In the genomic region with DNA sequence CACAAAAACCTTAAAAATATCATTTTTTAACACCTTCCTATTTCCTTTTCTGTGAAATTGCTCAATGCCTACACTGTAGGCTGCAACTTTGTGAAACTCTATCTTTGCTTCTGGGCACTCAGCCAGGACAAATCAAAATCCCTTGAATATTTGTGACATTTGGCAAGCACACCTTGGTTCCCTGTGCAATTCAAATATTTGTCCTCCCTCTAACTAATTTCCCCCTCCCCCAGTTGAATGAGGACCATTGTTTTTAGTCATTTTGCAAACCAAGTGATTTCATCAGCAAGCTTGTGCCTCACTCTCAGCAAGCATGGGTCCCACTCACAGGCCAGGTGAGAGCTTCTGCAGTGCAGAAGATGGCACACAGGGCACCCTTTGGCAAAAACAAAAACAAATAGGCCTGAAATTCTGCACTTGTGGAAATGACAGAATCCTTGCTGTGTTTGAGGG, we compare ENCODE assay signal across 1 cellular context.
TF ChIP-seq lines count a peak whose summit lies in the region.

No MANE protein-coding gene starts in this region.

TF ChIP-seq in HepG2, 621 proteins besides CTCF, POLR2A, EP300 and RAD21 (continued from another document and continues in another):
- TF ChIP-seq, protein P1, sequence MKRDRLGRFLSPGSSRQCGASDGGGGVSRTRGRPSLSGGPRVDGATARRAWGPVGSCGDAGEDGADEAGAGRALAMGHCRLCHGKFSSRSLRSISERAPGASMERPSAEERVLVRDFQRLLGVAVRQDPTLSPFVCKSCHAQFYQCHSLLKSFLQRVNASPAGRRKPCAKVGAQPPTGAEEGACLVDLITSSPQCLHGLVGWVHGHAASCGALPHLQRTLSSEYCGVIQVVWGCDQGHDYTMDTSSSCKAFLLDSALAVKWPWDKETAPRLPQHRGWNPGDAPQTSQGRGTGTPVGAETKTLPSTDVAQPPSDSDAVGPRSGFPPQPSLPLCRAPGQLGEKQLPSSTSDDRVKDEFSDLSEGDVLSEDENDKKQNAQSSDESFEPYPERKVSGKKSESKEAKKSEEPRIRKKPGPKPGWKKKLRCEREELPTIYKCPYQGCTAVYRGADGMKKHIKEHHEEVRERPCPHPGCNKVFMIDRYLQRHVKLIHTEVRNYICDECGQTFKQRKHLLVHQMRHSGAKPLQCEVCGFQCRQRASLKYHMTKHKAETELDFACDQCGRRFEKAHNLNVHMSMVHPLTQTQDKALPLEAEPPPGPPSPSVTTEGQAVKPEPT (CRISPR knock-in tag; IDR thresholded peaks at IDR 0.05; ENCODE audit: low read depth) = no peak
- TF ChIP-seq HMG20B (CRISPR knock-in tag; conservative IDR thresholded peaks at IDR 0.05) (peak; percentile 97), ZMYM3 (CRISPR knock-in tag; IDR thresholded peaks at IDR 0.05) (peak; percentile 85), ZNF816 (CRISPR knock-in tag; IDR thresholded peaks at IDR 0.05; ENCODE audit: borderline replicate concordance) (peak; percentile 92; the same call in 1 of the 2 replicates), SCMH1 (CRISPR knock-in tag; IDR thresholded peaks at IDR 0.05; ENCODE audit: borderline replicate concordance) (no peak), ZFP36L1 (CRISPR knock-in tag; IDR thresholded peaks at IDR 0.05) (peak; percentile 89; the same call in 1 of the 2 replicates), ZNF205 (CRISPR knock-in tag; IDR thresholded peaks at IDR 0.05) (peak; percentile 88; the same call in 1 of the 2 replicates), ZFY (CRISPR knock-in tag; IDR thresholded peaks at IDR 0.05) (peak; percentile 66), NR2F2 (IDR thresholded peaks at IDR 0.05; ENCODE audit: borderline replicate concordance, low read depth) (peak; percentile 71; the same call in 1 of the 2 replicates), TBX3 (IDR thresholded peaks at IDR 0.05; ENCODE audit: borderline replicate concordance) (peak; percentile 86), SRSF9 (IDR thresholded peaks at IDR 0.05; ENCODE audit: borderline replicate concordance, insufficient read depth, low read depth, low read length, poor library complexity, severe bottlenecking) (no peak), KDM4B (CRISPR knock-in tag; IDR thresholded peaks at IDR 0.05) (peak; percentile 81; the same call in 1 of the 2 replicates), ZNF232 (CRISPR knock-in tag; IDR thresholded peaks at IDR 0.05; ENCODE audit: borderline replicate concordance) (peak; percentile 73; the same call in 1 of the 2 replicates), SATB2 (CRISPR knock-in tag; IDR thresholded peaks at IDR 0.05) (peak; percentile 94), ZNF567 (CRISPR knock-in tag; IDR thresholded peaks at IDR 0.05; ENCODE audit: borderline replicate concordance) (no peak), ZNF468 (CRISPR knock-in tag; IDR thresholded peaks at IDR 0.05) (0 out of 2 replicates have a peak, but pooled peaks have one; percentile 33), ARNT (IDR thresholded peaks at IDR 0.05) (no peak), ATAD3A (CRISPR knock-in tag; IDR thresholded peaks at IDR 0.05) (no peak), THAP11 (CRISPR knock-in tag; IDR thresholded peaks at IDR 0.05) (peak; percentile 78), HHEX (CRISPR knock-in tag; IDR thresholded peaks at IDR 0.05) (peak; percentile 80), MYNN (CRISPR knock-in tag; IDR thresholded peaks at IDR 0.05; ENCODE audit: low read depth) (peak; percentile 34; the same call in 1 of the 2 replicates), HNRNPK (IDR thresholded peaks at IDR 0.05; ENCODE audit: low read depth, low read length, poor library complexity, severe bottlenecking) (peak; percentile 45), ZNF225 (CRISPR knock-in tag; IDR thresholded peaks at IDR 0.05) (no peak), POGZ (CRISPR knock-in tag; IDR thresholded peaks at IDR 0.05) (peak; percentile 91), NFYC (CRISPR knock-in tag; IDR thresholded peaks at IDR 0.05) (0 out of 2 replicates have a peak, but pooled peaks have one; percentile 19), MIER3 (CRISPR knock-in tag; IDR thresholded peaks at IDR 0.05; ENCODE audit: borderline replicate concordance) (peak; percentile 89; the same call in 1 of the 2 replicates), CCDC6 (CRISPR knock-in tag; IDR thresholded peaks at IDR 0.05) (peak; percentile 78), ZFP1 (CRISPR knock-in tag; IDR thresholded peaks at IDR 0.05) (0 out of 2 replicates have a peak, but pooled peaks have one; percentile 73), ELF4 (CRISPR knock-in tag; IDR thresholded peaks at IDR 0.05; ENCODE audit: borderline replicate concordance) (0 out of 2 replicates have a peak, but pooled peaks have one; percentile 26), RCOR2 (CRISPR knock-in tag; IDR thresholded peaks at IDR 0.05) (peak; percentile 97), ZMYM4 (CRISPR knock-in tag; IDR thresholded peaks at IDR 0.05) (peak; percentile 96), NFIC (IDR thresholded peaks at IDR 0.05; ENCODE audit: low read length) (peak; percentile 100), ZNF317 (CRISPR knock-in tag; IDR thresholded peaks at IDR 0.05) (peak; percentile 84), ZNF251 (CRISPR knock-in tag; IDR thresholded peaks at IDR 0.05) (no peak), ZNF780A (CRISPR knock-in tag; IDR thresholded peaks at IDR 0.05) (no peak), POLR2G (IDR thresholded peaks at IDR 0.05; ENCODE audit: low read depth, low read length) (peak; percentile 64), RARA (CRISPR knock-in tag; IDR thresholded peaks at IDR 0.05) (peak; percentile 52)
- TF ChIP-seq, protein P2, sequence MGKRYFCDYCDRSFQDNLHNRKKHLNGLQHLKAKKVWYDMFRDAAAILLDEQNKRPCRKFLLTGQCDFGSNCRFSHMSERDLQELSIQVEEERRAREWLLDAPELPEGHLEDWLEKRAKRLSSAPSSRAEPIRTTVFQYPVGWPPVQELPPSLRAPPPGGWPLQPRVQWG (CRISPR knock-in tag; IDR thresholded peaks at IDR 0.05; ENCODE audit: borderline replicate concordance, low read depth) = no peak
- TF ChIP-seq, protein P3, sequence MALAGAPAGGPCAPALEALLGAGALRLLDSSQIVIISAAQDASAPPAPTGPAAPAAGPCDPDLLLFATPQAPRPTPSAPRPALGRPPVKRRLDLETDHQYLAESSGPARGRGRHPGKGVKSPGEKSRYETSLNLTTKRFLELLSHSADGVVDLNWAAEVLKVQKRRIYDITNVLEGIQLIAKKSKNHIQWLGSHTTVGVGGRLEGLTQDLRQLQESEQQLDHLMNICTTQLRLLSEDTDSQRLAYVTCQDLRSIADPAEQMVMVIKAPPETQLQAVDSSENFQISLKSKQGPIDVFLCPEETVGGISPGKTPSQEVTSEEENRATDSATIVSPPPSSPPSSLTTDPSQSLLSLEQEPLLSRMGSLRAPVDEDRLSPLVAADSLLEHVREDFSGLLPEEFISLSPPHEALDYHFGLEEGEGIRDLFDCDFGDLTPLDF (CRISPR knock-in tag; IDR thresholded peaks at IDR 0.05) = peak; percentile 65; the same call in 1 of the 2 replicates
- TF ChIP-seq, protein P4, sequence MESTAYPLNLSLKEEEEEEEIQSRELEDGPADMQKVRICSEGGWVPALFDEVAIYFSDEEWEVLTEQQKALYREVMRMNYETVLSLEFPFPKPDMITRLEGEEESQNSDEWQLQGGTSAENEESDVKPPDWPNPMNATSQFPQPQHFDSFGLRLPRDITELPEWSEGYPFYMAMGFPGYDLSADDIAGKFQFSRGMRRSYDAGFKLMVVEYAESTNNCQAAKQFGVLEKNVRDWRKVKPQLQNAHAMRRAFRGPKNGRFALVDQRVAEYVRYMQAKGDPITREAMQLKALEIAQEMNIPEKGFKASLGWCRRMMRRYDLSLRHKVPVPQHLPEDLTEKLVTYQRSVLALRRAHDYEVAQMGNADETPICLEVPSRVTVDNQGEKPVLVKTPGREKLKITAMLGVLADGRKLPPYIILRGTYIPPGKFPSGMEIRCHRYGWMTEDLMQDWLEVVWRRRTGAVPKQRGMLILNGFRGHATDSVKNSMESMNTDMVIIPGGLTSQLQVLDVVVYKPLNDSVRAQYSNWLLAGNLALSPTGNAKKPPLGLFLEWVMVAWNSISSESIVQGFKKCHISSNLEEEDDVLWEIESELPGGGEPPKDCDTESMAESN (CRISPR knock-in tag; conservative IDR thresholded peaks at IDR 0.05) = peak; percentile 88
- TF ChIP-seq, protein P5, sequence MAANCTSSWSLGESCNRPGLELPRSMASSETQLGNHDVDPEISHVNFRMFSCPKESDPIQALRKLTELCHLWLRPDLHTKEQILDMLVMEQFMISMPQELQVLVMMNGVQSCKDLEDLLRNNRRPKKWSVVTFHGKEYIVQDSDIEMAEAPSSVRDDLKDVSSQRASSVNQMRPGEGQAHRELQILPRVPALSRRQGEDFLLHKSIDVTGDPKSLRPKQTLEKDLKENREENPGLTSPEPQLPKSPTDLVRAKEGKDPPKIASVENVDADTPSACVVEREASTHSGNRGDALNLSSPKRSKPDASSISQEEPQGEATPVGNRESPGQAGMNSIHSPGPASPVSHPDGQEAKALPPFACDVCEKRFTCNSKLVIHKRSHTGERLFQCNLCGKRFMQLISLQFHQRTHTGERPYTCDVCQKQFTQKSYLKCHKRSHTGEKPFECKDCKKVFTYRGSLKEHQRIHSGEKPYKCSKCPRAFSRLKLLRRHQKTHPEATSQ (CRISPR knock-in tag; IDR thresholded peaks at IDR 0.05; ENCODE audit: borderline replicate concordance) = peak; percentile 54; the same call in 1 of the 2 replicates
- TF ChIP-seq, protein P6, sequence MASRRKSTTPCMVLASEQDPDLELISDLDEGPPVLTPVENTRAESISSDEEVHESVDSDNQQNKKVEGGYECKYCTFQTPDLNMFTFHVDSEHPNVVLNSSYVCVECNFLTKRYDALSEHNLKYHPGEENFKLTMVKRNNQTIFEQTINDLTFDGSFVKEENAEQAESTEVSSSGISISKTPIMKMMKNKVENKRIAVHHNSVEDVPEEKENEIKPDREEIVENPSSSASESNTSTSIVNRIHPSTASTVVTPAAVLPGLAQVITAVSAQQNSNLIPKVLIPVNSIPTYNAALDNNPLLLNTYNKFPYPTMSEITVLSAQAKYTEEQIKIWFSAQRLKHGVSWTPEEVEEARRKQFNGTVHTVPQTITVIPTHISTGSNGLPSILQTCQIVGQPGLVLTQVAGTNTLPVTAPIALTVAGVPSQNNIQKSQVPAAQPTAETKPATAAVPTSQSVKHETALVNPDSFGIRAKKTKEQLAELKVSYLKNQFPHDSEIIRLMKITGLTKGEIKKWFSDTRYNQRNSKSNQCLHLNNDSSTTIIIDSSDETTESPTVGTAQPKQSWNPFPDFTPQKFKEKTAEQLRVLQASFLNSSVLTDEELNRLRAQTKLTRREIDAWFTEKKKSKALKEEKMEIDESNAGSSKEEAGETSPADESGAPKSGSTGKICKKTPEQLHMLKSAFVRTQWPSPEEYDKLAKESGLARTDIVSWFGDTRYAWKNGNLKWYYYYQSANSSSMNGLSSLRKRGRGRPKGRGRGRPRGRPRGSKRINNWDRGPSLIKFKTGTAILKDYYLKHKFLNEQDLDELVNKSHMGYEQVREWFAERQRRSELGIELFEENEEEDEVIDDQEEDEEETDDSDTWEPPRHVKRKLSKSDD (CRISPR knock-in tag; IDR thresholded peaks at IDR 0.05; ENCODE audit: low read depth) = peak; percentile 39; the same call in 1 of the 2 replicates
- TF ChIP-seq, protein P7, sequence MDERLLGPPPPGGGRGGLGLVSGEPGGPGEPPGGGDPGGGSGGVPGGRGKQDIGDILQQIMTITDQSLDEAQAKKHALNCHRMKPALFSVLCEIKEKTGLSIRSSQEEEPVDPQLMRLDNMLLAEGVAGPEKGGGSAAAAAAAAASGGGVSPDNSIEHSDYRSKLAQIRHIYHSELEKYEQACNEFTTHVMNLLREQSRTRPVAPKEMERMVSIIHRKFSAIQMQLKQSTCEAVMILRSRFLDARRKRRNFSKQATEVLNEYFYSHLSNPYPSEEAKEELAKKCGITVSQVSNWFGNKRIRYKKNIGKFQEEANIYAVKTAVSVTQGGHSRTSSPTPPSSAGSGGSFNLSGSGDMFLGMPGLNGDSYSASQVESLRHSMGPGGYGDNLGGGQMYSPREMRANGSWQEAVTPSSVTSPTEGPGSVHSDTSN (CRISPR knock-in tag; IDR thresholded peaks at IDR 0.05) = peak; percentile 44; the same call in 1 of the 2 replicates
- TF ChIP-seq, protein P8, sequence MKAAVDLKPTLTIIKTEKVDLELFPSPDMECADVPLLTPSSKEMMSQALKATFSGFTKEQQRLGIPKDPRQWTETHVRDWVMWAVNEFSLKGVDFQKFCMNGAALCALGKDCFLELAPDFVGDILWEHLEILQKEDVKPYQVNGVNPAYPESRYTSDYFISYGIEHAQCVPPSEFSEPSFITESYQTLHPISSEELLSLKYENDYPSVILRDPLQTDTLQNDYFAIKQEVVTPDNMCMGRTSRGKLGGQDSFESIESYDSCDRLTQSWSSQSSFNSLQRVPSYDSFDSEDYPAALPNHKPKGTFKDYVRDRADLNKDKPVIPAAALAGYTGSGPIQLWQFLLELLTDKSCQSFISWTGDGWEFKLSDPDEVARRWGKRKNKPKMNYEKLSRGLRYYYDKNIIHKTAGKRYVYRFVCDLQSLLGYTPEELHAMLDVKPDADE (CRISPR knock-in tag; IDR thresholded peaks at IDR 0.05) = 0 out of 2 replicates have a peak, but pooled peaks have one; percentile 57
- TF ChIP-seq, protein P9, sequence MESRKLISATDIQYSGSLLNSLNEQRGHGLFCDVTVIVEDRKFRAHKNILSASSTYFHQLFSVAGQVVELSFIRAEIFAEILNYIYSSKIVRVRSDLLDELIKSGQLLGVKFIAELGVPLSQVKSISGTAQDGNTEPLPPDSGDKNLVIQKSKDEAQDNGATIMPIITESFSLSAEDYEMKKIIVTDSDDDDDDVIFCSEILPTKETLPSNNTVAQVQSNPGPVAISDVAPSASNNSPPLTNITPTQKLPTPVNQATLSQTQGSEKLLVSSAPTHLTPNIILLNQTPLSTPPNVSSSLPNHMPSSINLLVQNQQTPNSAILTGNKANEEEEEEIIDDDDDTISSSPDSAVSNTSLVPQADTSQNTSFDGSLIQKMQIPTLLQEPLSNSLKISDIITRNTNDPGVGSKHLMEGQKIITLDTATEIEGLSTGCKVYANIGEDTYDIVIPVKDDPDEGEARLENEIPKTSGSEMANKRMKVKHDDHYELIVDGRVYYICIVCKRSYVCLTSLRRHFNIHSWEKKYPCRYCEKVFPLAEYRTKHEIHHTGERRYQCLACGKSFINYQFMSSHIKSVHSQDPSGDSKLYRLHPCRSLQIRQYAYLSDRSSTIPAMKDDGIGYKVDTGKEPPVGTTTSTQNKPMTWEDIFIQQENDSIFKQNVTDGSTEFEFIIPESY (CRISPR knock-in tag; IDR thresholded peaks at IDR 0.05) = 0 out of 2 replicates have a peak, but pooled peaks have one; percentile 32
- TF ChIP-seq, protein P10, sequence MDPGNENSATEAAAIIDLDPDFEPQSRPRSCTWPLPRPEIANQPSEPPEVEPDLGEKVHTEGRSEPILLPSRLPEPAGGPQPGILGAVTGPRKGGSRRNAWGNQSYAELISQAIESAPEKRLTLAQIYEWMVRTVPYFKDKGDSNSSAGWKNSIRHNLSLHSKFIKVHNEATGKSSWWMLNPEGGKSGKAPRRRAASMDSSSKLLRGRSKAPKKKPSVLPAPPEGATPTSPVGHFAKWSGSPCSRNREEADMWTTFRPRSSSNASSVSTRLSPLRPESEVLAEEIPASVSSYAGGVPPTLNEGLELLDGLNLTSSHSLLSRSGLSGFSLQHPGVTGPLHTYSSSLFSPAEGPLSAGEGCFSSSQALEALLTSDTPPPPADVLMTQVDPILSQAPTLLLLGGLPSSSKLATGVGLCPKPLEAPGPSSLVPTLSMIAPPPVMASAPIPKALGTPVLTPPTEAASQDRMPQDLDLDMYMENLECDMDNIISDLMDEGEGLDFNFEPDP (CRISPR knock-in tag; conservative IDR thresholded peaks at IDR 0.05) = no peak
